Comparison of ENCODE assay signal across 10 cellular contexts in genomic region chr6:166942393-166943168, GRCh38.
A peak's percentile ranks its signal among the peaks of the same experiment; 100 is the strongest.
DNase-seq lines count a peak whose midpoint lies in the region; ATAC-seq lines count a peak whose summit lies in the region.
"Had no signal": no experiment of that assay in that cellular context is flagged by ENCODE, and none has a peak within 500 bp of the region (broad histone marks: within the 10 kb centered on the region; RNA-seq: fewer than 3 reads in every experiment).

No MANE protein-coding gene starts in this region.

- intact Hi-C loops in head of caudate nucleus (cut with DNase I): no loop called here

- H3K4me3 Mint-ChIP-seq in stimulated activated effector memory CD8-positive, alpha-beta T cell treated with anti-CD3 and anti-CD28 coated beads, Interleukin-12 subunit alpha, Interleukin-12 subunit beta, amount 100 ng/mL, for 72 hours: peak overlapping the region; percentile 25

- DNase-seq in SIG-M5 treated with dmso at 0.1 percent for 504 hours (lab: John Stamatoyannopoulos, UW; ENCODE audit: unreplicated experiment): peak; percentile 4
- no peak for DNase-seq in SIG-M5 (lab: John Stamatoyannopoulos, UW)
- DNase-seq in activated T-cell treated with anti-CD3 and anti-CD28 coated beads, Interleukin-2, amount 50 U/mL, for 48 hours: peak; percentile 73 to 79
- DNase-seq in head of caudate nucleus: peak in 38 of 42 donors; percentile 35 to 92 (median 69)
- DNase-seq in stimulated activated effector memory CD8-positive, alpha-beta T cell treated with anti-CD3 and anti-CD28 coated beads, Interleukin-12 subunit alpha, Interleukin-12 subunit beta, amount 100 ng/mL, for 72 hours (ENCODE audit: low spot score in 2 of 2): no peak
- no peak for DNase-seq in NCI-H2227 treated with DMSO at 0.1 percent for 48 hours (lab: John Stamatoyannopoulos, UW)
- no peak for DNase-seq in Kasumi-1 (lab: John Stamatoyannopoulos, UW)
- DNase-seq: EL, mesenchymal stem cell had no signal

- ATAC-seq in stimulated activated effector memory CD8-positive, alpha-beta T cell treated with anti-CD3 and anti-CD28 coated beads, Interleukin-12 subunit alpha, Interleukin-12 subunit beta, amount 100 ng/mL, for 72 hours: peak; percentile 91
- ATAC-seq in GM21723 (IDR thresholded peaks at IDR 0.05; ENCODE audit: unreplicated experiment): no peak

- H3K4me1 Mint-ChIP-seq in stimulated activated effector memory CD8-positive, alpha-beta T cell treated with anti-CD3 and anti-CD28 coated beads, Interleukin-12 subunit alpha, Interleukin-12 subunit beta, amount 100 ng/mL, for 72 hours: peaks cover 23% of the 10 kb centered on the region

- no peaks in the 10 kb centered on the region for H3K9me3 Mint-ChIP-seq in stimulated activated effector memory CD8-positive, alpha-beta T cell treated with anti-CD3 and anti-CD28 coated beads, Interleukin-12 subunit alpha, Interleukin-12 subunit beta, amount 100 ng/mL, for 72 hours

- H3K27ac Mint-ChIP-seq in stimulated activated effector memory CD8-positive, alpha-beta T cell treated with anti-CD3 and anti-CD28 coated beads, Interleukin-12 subunit alpha, Interleukin-12 subunit beta, amount 100 ng/mL, for 72 hours: peak overlapping the region; percentile 60

- peaks cover 84% of the 10 kb centered on the region for H3K36me3 Mint-ChIP-seq in stimulated activated effector memory CD8-positive, alpha-beta T cell treated with anti-CD3 and anti-CD28 coated beads, Interleukin-12 subunit alpha, Interleukin-12 subunit beta, amount 100 ng/mL, for 72 hours

Comparison
In these comparisons a context has a peak if more than half of its experiments do, and no peak if none do; other contexts are left out.
1. DNase-seq: peak in SIG-M5 treated with dmso at 0.1 percent for 504 hours (single experiment), activated T-cell treated with anti-CD3 and anti-CD28 coated beads, Interleukin-2, amount 50 U/mL, for 48 hours (2 of 2) and head of caudate nucleus (38 of 42); none in SIG-M5 (single experiment), stimulated activated effector memory CD8-positive, alpha-beta T cell treated with anti-CD3 and anti-CD28 coated beads, Interleukin-12 subunit alpha, Interleukin-12 subunit beta, amount 100 ng/mL, for 72 hours (0 of 2), NCI-H2227 treated with DMSO at 0.1 percent for 48 hours (single experiment) and Kasumi-1 (0 of 2).